In the genomic region with DNA sequence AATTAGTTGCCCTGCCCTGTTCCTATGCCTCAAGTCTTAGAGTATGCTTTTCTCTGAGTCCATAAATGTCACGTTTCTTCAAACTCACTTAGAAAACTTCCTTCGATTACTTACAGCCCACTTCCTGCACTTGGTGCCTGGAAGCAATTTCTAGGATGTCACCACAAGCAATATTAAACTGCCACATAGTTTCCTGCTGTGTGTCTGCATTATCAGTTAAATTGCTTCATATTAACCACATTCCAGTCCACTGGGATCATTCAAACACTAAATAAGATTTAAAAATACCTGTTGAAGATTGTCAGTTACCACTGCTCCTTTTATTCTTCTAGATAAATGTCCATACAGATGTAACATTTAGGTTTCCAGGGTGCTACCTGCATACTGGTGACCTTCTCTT, we compare ENCODE assay signal across 18 cellular contexts. TPM values are rescaled to one million over a fixed set of nuclear protein-coding genes. Genes with fewer than 3 reads are reported as not detected.
DNase-seq lines count a peak whose midpoint lies in the region; ATAC-seq and TF ChIP-seq lines count a peak whose summit lies in the region.
"Had no signal": no experiment of that assay in that cellular context is flagged by ENCODE, and none has a peak within 500 bp of the region (broad histone marks: within the 10 kb centered on the region; RNA-seq: fewer than 3 reads in every experiment).

No MANE protein-coding gene starts in this region.

- TF ChIP-seq CTCF in BJ (IDR thresholded peaks at IDR 0.05; ENCODE audit: insufficient read depth, low read depth, low read length): no peak

- intact Hi-C loops in left ventricle myocardium superior (cut with micrococcal nuclease): no loop called here

- H3K27me3 ChIP-seq in BJ (ENCODE audit: control insufficient read depth, insufficient read depth, low read length): no peaks in the 10 kb centered on the region
- no peaks in the 10 kb centered on the region for H3K27me3 ChIP-seq in CD8-positive, alpha-beta memory T cell (ENCODE audit: insufficient read depth, low read length, poor library complexity, severe bottlenecking)

- H3K27me3 Mint-ChIP-seq in CD8-positive, alpha-beta memory T cell: no peaks in the 10 kb centered on the region
- H3K27me3 Mint-ChIP-seq: activated CD4-positive, alpha-beta T cell treated with anti-CD3 and anti-CD28 coated beads, Interleukin-2, amount 10 ng/mL, durations not matched to agents 7 days and 5 days; activated T-cell treated with anti-CD3 and anti-CD28 coated beads, Interleukin-2, amount 50 U/mL, for 24 hours; B cell had no signal

- ATAC-seq in left ventricle myocardium superior: no peak
- ATAC-seq: stimulated activated naive CD8-positive, alpha-beta T cell treated with anti-CD3 and anti-CD28 coated beads, Interleukin-15, Interleukin-2, amounts not matched to agents 100 U/mL and 50 U/mL, for 24 hours had no signal

- DNase-seq in BJ (ENCODE audit: low read depth): peak; percentile 37
- DNase-seq in Jurkat, Clone E6-1 (ENCODE audit: low read depth, low spot score): peak; percentile 75
- DNase-seq in SK-N-MC (ENCODE audit: low read depth, low spot score): peak; percentile 48
- DNase-seq in glomerular visceral epithelial cell (ENCODE audit: extremely low spot score): peak; percentile 17
- no peak for DNase-seq in NCI-H2107 (lab: John Stamatoyannopoulos, UW)
- no peak for DNase-seq in CD8-positive, alpha-beta memory T cell
- no peak for DNase-seq in stimulated activated naive CD4-positive, alpha-beta T cell (lab: John Stamatoyannopoulos, UW)
- DNase-seq in left ventricle myocardium superior: no peak
- DNase-seq: activated CD4-positive, alpha-beta T cell treated with anti-CD3 and anti-CD28 coated beads, Interleukin-2, amount 10 ng/mL, durations not matched to agents 7 days and 5 days; activated T-cell treated with anti-CD3 and anti-CD28 coated beads, Interleukin-2, amount 50 U/mL, for 24 hours; cerebellar nuclear complex; DMS79 treated with DMSO at 0.1 percent for 48 hours; glutamatergic neuron; NCI-H446; OCI-M1; stimulated activated naive CD8-positive, alpha-beta T cell treated with anti-CD3 and anti-CD28 coated beads, Interleukin-15, Interleukin-2, amounts not matched to agents 100 U/mL and 50 U/mL, for 24 hours had no signal

- no peak overlapping the region for H3K27ac Mint-ChIP-seq in CD8-positive, alpha-beta memory T cell
- H3K27ac Mint-ChIP-seq: activated CD4-positive, alpha-beta T cell treated with anti-CD3 and anti-CD28 coated beads, Interleukin-2, amount 10 ng/mL, durations not matched to agents 7 days and 5 days; activated T-cell treated with anti-CD3 and anti-CD28 coated beads, Interleukin-2, amount 50 U/mL, for 24 hours; B cell; T-helper 1 cell treated with Interleukin-12 subunit alpha and Interleukin-12 subunit beta and Interleukin-4 antibody, amounts not matched to agents 30 μg/mL and 1 μg/mL, for 36 hours had no signal

- no peak overlapping the region for H3K27ac ChIP-seq in SK-N-MC
- no peak overlapping the region for H3K27ac ChIP-seq in CD8-positive, alpha-beta memory T cell (ENCODE audit: low read depth, low read length)

- H3K4me1 Mint-ChIP-seq in CD8-positive, alpha-beta memory T cell: peaks cover 36 to 45% (median 40%) of the 10 kb centered on the region in 3 donors

- CTCF ChIA-PET in BJ (lab: Yijun Ruan, JAX): no interaction called here
- CTCF ChIA-PET in CD8-positive, alpha-beta memory T cell (lab: Charles Lee): no interaction called here

- H3K4me3 ChIP-seq in BJ (ENCODE audit: low read depth, low read length) (no peak overlapping the region), SK-N-MC (no peak overlapping the region)
- no peak overlapping the region for H3K4me3 ChIP-seq in Jurkat, Clone E6-1 (ENCODE audit: low read length)
- H3K4me3 ChIP-seq in CD8-positive, alpha-beta memory T cell (ENCODE audit: low read length): no peak overlapping the region

- H3K36me3 Mint-ChIP-seq in CD8-positive, alpha-beta memory T cell: peaks cover 3 to 6% (median 6%) of the 10 kb centered on the region in 3 donors

- POLR2A ChIA-PET in BJ (lab: Charles Lee): no interaction called here
- POLR2A ChIA-PET in CD8-positive, alpha-beta memory T cell (lab: Charles Lee): no interaction called here

- H3K36me3 ChIP-seq in BJ (ENCODE audit: control insufficient read depth, insufficient read depth, low read length) (no peaks in the 10 kb centered on the region), SK-N-MC (ENCODE audit: insufficient read depth, low read length) (no peaks in the 10 kb centered on the region)
- H3K36me3 ChIP-seq in CD8-positive, alpha-beta memory T cell (ENCODE audit: insufficient read depth, low read length): no peaks in the 10 kb centered on the region

- peaks cover 6% of the 10 kb centered on the region; the same call in 1 of the 2 replicates for H3K9me3 ChIP-seq in SK-N-MC (ENCODE audit: low read depth, low read length)
- H3K9me3 ChIP-seq in CD8-positive, alpha-beta memory T cell (ENCODE audit: low read length): no peaks in the 10 kb centered on the region

- H3K4me3 Mint-ChIP-seq in CD8-positive, alpha-beta memory T cell: no peak overlapping the region
- H3K4me3 Mint-ChIP-seq: activated CD4-positive, alpha-beta T cell treated with anti-CD3 and anti-CD28 coated beads, Interleukin-2, amount 10 ng/mL, durations not matched to agents 7 days and 5 days; activated T-cell treated with anti-CD3 and anti-CD28 coated beads, Interleukin-2, amount 50 U/mL, for 24 hours; B cell; T-helper 1 cell treated with Interleukin-12 subunit alpha and Interleukin-12 subunit beta and Interleukin-4 antibody, amounts not matched to agents 30 μg/mL and 1 μg/mL, for 36 hours had no signal

- no peak overlapping the region for H3K9ac ChIP-seq in SK-N-MC (ENCODE audit: insufficient read length)

- peaks cover 25% of the 10 kb centered on the region for H3K4me1 ChIP-seq in CD8-positive, alpha-beta memory T cell (ENCODE audit: insufficient read depth, low read length)

- H3K9me3 Mint-ChIP-seq in CD8-positive, alpha-beta memory T cell: no peaks in the 10 kb centered on the region
- H3K9me3 Mint-ChIP-seq: activated T-cell treated with anti-CD3 and anti-CD28 coated beads, Interleukin-2, amount 50 U/mL, for 24 hours had no signal

RNA-seq across cellular contexts. Expression of a gene that starts 4.1 kb away (rescaled TPM):
- polyA plus RNA-seq in BJ (2011; rRNA removed): 17.4 and 24.0 TPM in 2 replicates
- 43.8 and 48.3 TPM in 2 replicates for polyA minus RNA-seq in BJ (2011; rRNA and poly(A)+ RNA removed)
- 23.0 TPM for polyA plus RNA-seq in Jurkat, Clone E6-1 (2012; ENCODE audit: insufficient read depth, insufficient read length)
- 10 to 100 TPM; 15.0 to 15.1 TPM for total RNA-seq in CD8-positive, alpha-beta memory T cell
- polyA plus RNA-seq in CD8-positive, alpha-beta memory T cell: 7.2 TPM
- total RNA-seq in left ventricle myocardium superior: 12.9 TPM

Comparison
In these comparisons a context has a peak if more than half of its experiments do, and no peak if none do; other contexts are left out.
1. DNase-seq: peak in BJ (single experiment), Jurkat, Clone E6-1 (single experiment), SK-N-MC (single experiment) and glomerular visceral epithelial cell (single experiment); none in NCI-H2107 (single experiment), CD8-positive, alpha-beta memory T cell (0 of 5), stimulated activated naive CD4-positive, alpha-beta T cell (0 of 6) and left ventricle myocardium superior (single experiment).